In genomic region chr10:103693812-103694205, GRCh38 we compare ENCODE assay signal across 9 cellular contexts.
A peak's percentile ranks its signal among the peaks of the same experiment; 100 is the strongest.
DNase-seq lines count a peak whose midpoint lies in the region; ATAC-seq and TF ChIP-seq lines count a peak whose summit lies in the region.
"Had no signal": no experiment of that assay in that cellular context is flagged by ENCODE, and none has a peak within 500 bp of the region (broad histone marks: within the 10 kb centered on the region; RNA-seq: fewer than 3 reads in every experiment).

No MANE protein-coding gene starts in this region.

- no peak overlapping the region for H3K27ac Mint-ChIP-seq in activated T-cell treated with anti-CD3 and anti-CD28 coated beads, Interleukin-2, amount 50 U/mL, for 72 hours
- H3K27ac Mint-ChIP-seq in activated CD8-positive, alpha-beta T cell treated with anti-CD3 and anti-CD28 coated beads, Interleukin-2, amount 10 ng/mL, durations not matched to agents 7 days and 5 days: peak overlapping the region; percentile 72
- H3K27ac Mint-ChIP-seq in immature natural killer cell: no peak overlapping the region

- peak in 1 of 2 donors; percentile 2 for ATAC-seq in activated T-cell treated with anti-CD3 and anti-CD28 coated beads, Interleukin-2, amount 50 U/mL, for 72 hours (replicated peaks in 1 of 2)
- no peak for ATAC-seq in activated CD8-positive, alpha-beta T cell treated with anti-CD3 and anti-CD28 coated beads, Interleukin-2, amount 10 ng/mL, durations not matched to agents 7 days and 5 days
- no peak for ATAC-seq in thoracic aorta (ENCODE audit: insufficient number of reproducible peaks, low FRiP score, low read depth)
- ATAC-seq in GM18909 (IDR thresholded peaks at IDR 0.05; ENCODE audit: poor library complexity, unreplicated experiment): no peak

- peaks cover 24 to 43% of the 10 kb centered on the region in 2 donors for H3K4me1 ChIP-seq in thoracic aorta (ENCODE audit: control insufficient read depth in 1 of 2, low read depth in 2 of 2)

- H3K4me3 Mint-ChIP-seq in activated T-cell treated with anti-CD3 and anti-CD28 coated beads, Interleukin-2, amount 50 U/mL, for 72 hours: peak overlapping the region; percentile 80 to 96
- peak overlapping the region; percentile 77 for H3K4me3 Mint-ChIP-seq in activated CD8-positive, alpha-beta T cell treated with anti-CD3 and anti-CD28 coated beads, Interleukin-2, amount 10 ng/mL, durations not matched to agents 7 days and 5 days
- H3K4me3 Mint-ChIP-seq in immature natural killer cell: peak overlapping the region; percentile 86 to 92 (median 87)

- H3K9me3 Mint-ChIP-seq in activated T-cell treated with anti-CD3 and anti-CD28 coated beads, Interleukin-2, amount 50 U/mL, for 72 hours: no peaks in the 10 kb centered on the region
- H3K9me3 Mint-ChIP-seq in activated CD8-positive, alpha-beta T cell treated with anti-CD3 and anti-CD28 coated beads, Interleukin-2, amount 10 ng/mL, durations not matched to agents 7 days and 5 days (ENCODE audit: insufficient read depth): no peaks in the 10 kb centered on the region
- H3K9me3 Mint-ChIP-seq in immature natural killer cell: no peaks in the 10 kb centered on the region

- H3K27ac ChIP-seq in thoracic aorta: no peak overlapping the region

- H3K27me3 Mint-ChIP-seq in activated T-cell treated with anti-CD3 and anti-CD28 coated beads, Interleukin-2, amount 50 U/mL, for 72 hours (ENCODE audit: low read depth): no peaks in the 10 kb centered on the region
- peaks cover 3% of the 10 kb centered on the region for H3K27me3 Mint-ChIP-seq in activated CD8-positive, alpha-beta T cell treated with anti-CD3 and anti-CD28 coated beads, Interleukin-2, amount 10 ng/mL, durations not matched to agents 7 days and 5 days (ENCODE audit: low read depth)
- peaks cover 6 to 12% (median 11%) of the 10 kb centered on the region in 3 donors for H3K27me3 Mint-ChIP-seq in immature natural killer cell (ENCODE audit: low read depth in 3 of 3)

- H3K36me3 Mint-ChIP-seq in activated T-cell treated with anti-CD3 and anti-CD28 coated beads, Interleukin-2, amount 50 U/mL, for 72 hours (ENCODE audit: insufficient read depth in 2 of 2): no peaks in the 10 kb centered on the region
- no peaks in the 10 kb centered on the region for H3K36me3 Mint-ChIP-seq in activated CD8-positive, alpha-beta T cell treated with anti-CD3 and anti-CD28 coated beads, Interleukin-2, amount 10 ng/mL, durations not matched to agents 7 days and 5 days (ENCODE audit: low read depth)
- no peaks in the 10 kb centered on the region for H3K36me3 Mint-ChIP-seq in immature natural killer cell

- peaks cover 39% of the 10 kb centered on the region for H3K4me1 Mint-ChIP-seq in activated T-cell treated with anti-CD3 and anti-CD28 coated beads, Interleukin-2, amount 50 U/mL, for 72 hours (ENCODE audit: low read depth)
- H3K4me1 Mint-ChIP-seq in activated CD8-positive, alpha-beta T cell treated with anti-CD3 and anti-CD28 coated beads, Interleukin-2, amount 10 ng/mL, durations not matched to agents 7 days and 5 days (ENCODE audit: low read depth): peaks cover 55% of the 10 kb centered on the region
- peaks cover 22 to 23% of the 10 kb centered on the region in 2 donors for H3K4me1 Mint-ChIP-seq in immature natural killer cell

- H3K9me3 ChIP-seq in thoracic aorta: no peaks in the 10 kb centered on the region

- DNase-seq in activated T-cell treated with anti-CD3 and anti-CD28 coated beads, Interleukin-2, amount 50 U/mL, for 72 hours: no peak
- DNase-seq in activated T-cell treated with anti-CD3 and anti-CD28 coated beads for 4 hours (no peak), immature natural killer cell (no peak), thoracic aorta (ENCODE audit: low spot score) (no peak), lower leg skin (ENCODE audit: low spot score in 2 of 2) (no peak)
- no peak for DNase-seq in activated CD8-positive, alpha-beta T cell treated with anti-CD3 and anti-CD28 coated beads, Interleukin-2, amount 10 ng/mL, durations not matched to agents 7 days and 5 days
- no peak for DNase-seq in stimulated activated naive CD4-positive, alpha-beta T cell treated with Interleukin-2 at 50 U/mL for 16 hours (lab: John Stamatoyannopoulos, UW)
- DNase-seq: OCI-M1 had no signal

- no peaks in the 10 kb centered on the region for H3K27me3 ChIP-seq in thoracic aorta (replicated peaks; ENCODE audit: insufficient read depth)

- no peak for TF ChIP-seq POLR2A in lower leg skin (IDR thresholded peaks at IDR 0.05)

- 33 to 45% methylated on average over 5 of the region's 5 CpGs for WGBS in lower leg skin, 2 donors

- no peaks in the 10 kb centered on the region for H3K36me3 ChIP-seq in thoracic aorta

- intact Hi-C loops in lower leg skin (cut with DNase I; ENCODE audit: low total_unique reads): no loop called here

- CTCF ChIA-PET in activated CD8-positive, alpha-beta T cell treated with anti-CD3 and anti-CD28 coated beads, Interleukin-2, amount 10 ng/mL, durations not matched to agents 7 days and 5 days (lab: Charles Lee): interaction anchor here (0.9 to 4.2 kb wide), 4 partner anchors 8 to 89 kb away, joined by 3 to 47 read pairs (median 4); no protein-coding TSS in a partner anchor

- TF ChIP-seq CTCF in thoracic aorta (IDR thresholded peaks at IDR 0.05) (no peak), lower leg skin (IDR thresholded peaks at IDR 0.05) (no peak)

- POLR2A ChIA-PET in activated CD8-positive, alpha-beta T cell treated with anti-CD3 and anti-CD28 coated beads, Interleukin-2, amount 10 ng/mL, durations not matched to agents 7 days and 5 days (lab: Charles Lee): no interaction called here

- H3K4me3 ChIP-seq in thoracic aorta (peak overlapping the region; percentile 58), lower leg skin (ENCODE audit: low read depth, poor library complexity, severe bottlenecking) (no peak overlapping the region)
